In genomic region chr13:50290186-50290585, GRCh38 we compare ENCODE assay signal across 15 cellular contexts.
DNase-seq lines count a peak whose midpoint lies in the region; ATAC-seq and TF ChIP-seq lines count a peak whose summit lies in the region.
"Had no signal": no experiment of that assay in that cellular context is flagged by ENCODE, and none has a peak within 500 bp of the region (broad histone marks: within the 10 kb centered on the region; RNA-seq: fewer than 3 reads in every experiment).

No MANE protein-coding gene starts in this region.

- no peaks in the 10 kb centered on the region for H3K9me3 ChIP-seq in neutrophil
- no peaks in the 10 kb centered on the region for H3K9me3 ChIP-seq in HAP-1

- no peaks in the 10 kb centered on the region for H3K27me3 Mint-ChIP-seq in chondrocyte (ENCODE audit: low read depth)

- no peak overlapping the region for H3K4me3 ChIP-seq in NB4 (ENCODE audit: low read depth, low read length)
- H3K4me3 ChIP-seq in neutrophil (ENCODE audit: low read depth in 1 of 2, low read length in 1 of 2) = no peak overlapping the region
- H3K4me3 ChIP-seq in HAP-1 = no peak overlapping the region
- H3K4me3 ChIP-seq: GM23248 had no signal

- no peak for DNase-seq in activated CD4-positive, CD25-positive, alpha-beta regulatory T cell (lab: John Stamatoyannopoulos, UW)
- peak; percentile 61 for DNase-seq in NB4 (ENCODE audit: low read depth)
- DNase-seq in SKM-1 (lab: John Stamatoyannopoulos, UW; ENCODE audit: unreplicated experiment) = peak; percentile 59
- no peak for DNase-seq in chondrocyte (ENCODE audit: low spot score)
- no peak for DNase-seq in HAP-1 (ENCODE audit: low spot score in 2 of 2)
- no peak for DNase-seq in DMS53 (lab: John Stamatoyannopoulos, UW)
- DNase-seq: DMS79, GM23248, NCI-H1930, NCI-H226, NCI-H526, SHP77 treated with DMSO at 0.1 percent for 48 hours had no signal

- peaks cover 13% of the 10 kb centered on the region for H3K4me1 Mint-ChIP-seq in chondrocyte (ENCODE audit: low read depth)

- TF ChIP-seq CTCF in NB4 (IDR thresholded peaks at IDR 0.05; ENCODE audit: low read depth, low read length) (no peak), neutrophil (IDR thresholded peaks at IDR 0.05) (no peak), chondrocyte (IDR thresholded peaks at IDR 0.05) (no peak)

- H3K27me3 ChIP-seq in neutrophil (no peaks in the 10 kb centered on the region), HAP-1 (ENCODE audit: low read depth) (no peaks in the 10 kb centered on the region)

- no peaks in the 10 kb centered on the region for H3K36me3 Mint-ChIP-seq in chondrocyte (ENCODE audit: low read depth)

- H3K4me1 ChIP-seq in neutrophil (ENCODE audit: control insufficient read depth in 1 of 2, insufficient read depth in 1 of 2, low read depth in 1 of 2, low read length in 1 of 2) (peaks cover 23 to 34% of the 10 kb centered on the region in 2 experiments), HAP-1 (no peaks in the 10 kb centered on the region)

- peak overlapping the region; percentile 39 for H3K27ac ChIP-seq in neutrophil
- H3K27ac ChIP-seq: C4-2B, GM23248 had no signal

- no peak overlapping the region for H3K27ac Mint-ChIP-seq in chondrocyte (ENCODE audit: unreplicated experiment)

- in situ Hi-C loops in HAP-1 (cut with MboI; ENCODE audit: low sequenced_read_pairs) = no loop called here

- no peak for TF ChIP-seq POLR2A in NB4 (IDR thresholded peaks at IDR 0.05; ENCODE audit: extremely low read depth, insufficient read length)

- peaks cover 6% of the 10 kb centered on the region for H3K9me3 Mint-ChIP-seq in chondrocyte (ENCODE audit: low read depth)

- H3K36me3 ChIP-seq in neutrophil = no peaks in the 10 kb centered on the region
- no peaks in the 10 kb centered on the region for H3K36me3 ChIP-seq in HAP-1 (replicated peaks)

- H3K4me3 Mint-ChIP-seq in chondrocyte (ENCODE audit: unreplicated experiment) = no peak overlapping the region

- peak; percentile 20 to 46 for ATAC-seq in activated CD4-positive, CD25-positive, alpha-beta regulatory T cell treated with anti-CD3 and anti-CD28 coated beads, Interleukin-2, amount 50 U/mL, for 24 hours

Comparison
In these comparisons a context has a peak if more than half of its experiments do, and no peak if none do; other contexts are left out.
1. DNase-seq: peak in NB4 (single experiment) and SKM-1 (single experiment); none in activated CD4-positive, CD25-positive, alpha-beta regulatory T cell (0 of 4), chondrocyte (single experiment), HAP-1 (0 of 2) and DMS53 (single experiment).